1 cellular context compared by ENCODE assay signal in the genomic region with DNA sequence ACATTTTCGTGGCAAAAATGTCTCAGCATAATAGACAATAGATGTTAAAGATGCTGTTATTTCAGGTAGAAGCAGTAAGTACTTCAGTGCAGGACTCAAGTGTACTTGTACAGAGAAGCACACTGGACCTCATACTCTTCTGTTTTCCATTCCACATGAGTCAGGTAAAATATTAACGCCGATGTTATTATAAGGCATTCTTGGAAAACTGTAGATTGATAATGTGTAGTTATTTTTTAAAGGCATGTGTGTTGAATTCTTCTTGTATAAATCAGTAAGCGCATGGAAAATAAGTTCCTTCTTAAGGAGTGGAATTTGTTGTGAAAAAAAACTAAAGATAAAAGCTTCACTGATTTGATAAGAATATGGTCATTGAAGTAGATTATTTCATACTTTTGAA.
TF ChIP-seq lines count a peak whose summit lies in the region.

No MANE protein-coding gene starts in this region.

TF ChIP-seq in WTC11, 78 proteins besides CTCF, POLR2A, EP300 and RAD21:
- no peak for TF ChIP-seq RELA (CRISPR knock-in tag; IDR thresholded peaks at IDR 0.05; ENCODE audit: borderline replicate concordance)
- TF ChIP-seq RORB (CRISPR knock-in tag; IDR thresholded peaks at IDR 0.05) = no peak
- TF ChIP-seq, protein P1, sequence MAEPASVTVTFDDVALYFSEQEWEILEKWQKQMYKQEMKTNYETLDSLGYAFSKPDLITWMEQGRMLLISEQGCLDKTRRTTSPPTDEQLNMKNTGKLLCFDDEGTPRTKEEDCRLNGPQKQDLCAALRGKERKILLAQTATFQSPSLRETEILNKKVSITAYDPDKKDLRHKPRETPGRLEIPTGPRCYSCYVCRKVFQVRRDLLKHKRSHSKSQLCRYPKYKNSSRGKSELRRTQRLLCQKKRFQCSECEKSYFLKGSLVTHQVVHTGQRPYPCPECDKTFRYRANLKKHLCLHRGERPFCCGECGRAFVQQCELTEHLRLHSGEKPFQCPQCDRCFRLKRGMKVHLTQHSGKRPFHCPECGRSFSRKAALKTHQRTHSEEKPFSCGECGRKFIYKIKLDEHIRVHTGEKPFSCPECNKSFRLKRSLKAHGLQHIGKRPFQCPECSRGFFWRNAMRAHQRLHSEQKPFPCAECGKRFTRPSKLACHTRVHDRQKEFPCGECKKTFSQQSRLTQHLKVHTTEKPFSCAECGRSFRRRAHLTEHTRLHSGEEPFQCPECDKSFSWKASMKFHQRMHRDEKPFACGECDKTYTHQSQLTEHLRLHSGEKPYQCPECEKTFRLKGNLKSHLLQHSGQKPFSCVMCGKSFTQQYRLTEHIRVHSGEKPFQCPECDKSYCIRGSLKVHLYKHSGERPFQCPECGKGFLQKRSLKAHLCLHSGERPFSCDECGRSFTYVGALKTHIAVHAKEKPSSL (CRISPR knock-in tag; conservative IDR thresholded peaks at IDR 0.05) = no peak
- TF ChIP-seq, protein P2, sequence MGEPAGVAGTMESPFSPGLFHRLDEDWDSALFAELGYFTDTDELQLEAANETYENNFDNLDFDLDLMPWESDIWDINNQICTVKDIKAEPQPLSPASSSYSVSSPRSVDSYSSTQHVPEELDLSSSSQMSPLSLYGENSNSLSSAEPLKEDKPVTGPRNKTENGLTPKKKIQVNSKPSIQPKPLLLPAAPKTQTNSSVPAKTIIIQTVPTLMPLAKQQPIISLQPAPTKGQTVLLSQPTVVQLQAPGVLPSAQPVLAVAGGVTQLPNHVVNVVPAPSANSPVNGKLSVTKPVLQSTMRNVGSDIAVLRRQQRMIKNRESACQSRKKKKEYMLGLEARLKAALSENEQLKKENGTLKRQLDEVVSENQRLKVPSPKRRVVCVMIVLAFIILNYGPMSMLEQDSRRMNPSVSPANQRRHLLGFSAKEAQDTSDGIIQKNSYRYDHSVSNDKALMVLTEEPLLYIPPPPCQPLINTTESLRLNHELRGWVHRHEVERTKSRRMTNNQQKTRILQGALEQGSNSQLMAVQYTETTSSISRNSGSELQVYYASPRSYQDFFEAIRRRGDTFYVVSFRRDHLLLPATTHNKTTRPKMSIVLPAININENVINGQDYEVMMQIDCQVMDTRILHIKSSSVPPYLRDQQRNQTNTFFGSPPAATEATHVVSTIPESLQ (CRISPR knock-in tag; IDR thresholded peaks at IDR 0.05) = no peak
- no peak for TF ChIP-seq ZNF138 (CRISPR knock-in tag; conservative IDR thresholded peaks at IDR 0.05)
- TF ChIP-seq ZNF219 (CRISPR knock-in tag; IDR thresholded peaks at IDR 0.05; ENCODE audit: borderline replicate concordance) = no peak
- no peak for TF ChIP-seq NFYB (CRISPR knock-in tag; conservative IDR thresholded peaks at IDR 0.05; ENCODE audit: low read depth)
- TF ChIP-seq, protein P3, sequence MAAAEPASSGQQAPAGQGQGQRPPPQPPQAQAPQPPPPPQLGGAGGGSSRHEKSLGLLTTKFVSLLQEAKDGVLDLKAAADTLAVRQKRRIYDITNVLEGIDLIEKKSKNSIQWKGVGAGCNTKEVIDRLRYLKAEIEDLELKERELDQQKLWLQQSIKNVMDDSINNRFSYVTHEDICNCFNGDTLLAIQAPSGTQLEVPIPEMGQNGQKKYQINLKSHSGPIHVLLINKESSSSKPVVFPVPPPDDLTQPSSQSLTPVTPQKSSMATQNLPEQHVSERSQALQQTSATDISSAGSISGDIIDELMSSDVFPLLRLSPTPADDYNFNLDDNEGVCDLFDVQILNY (CRISPR knock-in tag; IDR thresholded peaks at IDR 0.05) = no peak
- TF ChIP-seq OVOL2 (CRISPR knock-in tag; IDR thresholded peaks at IDR 0.05; ENCODE audit: borderline replicate concordance) = no peak
